Comparison of ENCODE assay signal across 14 cellular contexts in the genomic region with DNA sequence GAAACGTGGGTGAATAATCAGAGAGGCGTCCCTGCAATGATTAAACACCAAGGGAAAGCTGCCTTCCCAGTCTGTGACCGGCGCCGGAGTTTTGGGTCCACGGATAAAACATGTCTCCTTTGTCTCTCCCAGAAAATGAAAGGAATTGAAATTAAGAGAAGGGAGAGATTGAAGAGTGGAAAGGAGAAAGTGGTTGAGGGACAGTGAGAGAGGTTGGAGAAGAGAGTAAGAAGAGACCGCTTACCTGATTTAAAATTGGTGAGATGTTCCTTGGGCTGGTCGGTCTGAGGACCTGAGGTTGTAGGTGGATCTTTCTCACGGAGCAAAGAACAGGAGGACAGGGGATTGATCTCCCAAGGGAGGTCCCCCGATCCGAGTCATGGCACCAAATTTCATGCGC. TPM values are rescaled to one million over a fixed set of nuclear protein-coding genes. Genes with fewer than 3 reads are reported as not detected.
"Had no signal": no experiment of that assay in that cellular context is flagged by ENCODE, and none has a peak within 500 bp of the region (broad histone marks: within the 10 kb centered on the region; RNA-seq: fewer than 3 reads in every experiment).

No MANE protein-coding gene starts in this region.

RNA-seq across cellular contexts. Expression of a gene that starts 24.9 kb away (rescaled TPM):
- total RNA-seq: ureter, vagina had no signal

RNA-seq across cellular contexts. Expression of a gene that starts 59.2 kb away (rescaled TPM):
- total RNA-seq: stomach, subcutaneous adipose tissue, suprapubic skin, temporal lobe, thoracic aorta, thyroid gland, tibial nerve, transverse colon, upper lobe of left lung, upper lobe of right lung, ureter, urinary bladder, uterus, vagina had no signal
